ENCODE assay signal across 4 cellular contexts in the genomic region with DNA sequence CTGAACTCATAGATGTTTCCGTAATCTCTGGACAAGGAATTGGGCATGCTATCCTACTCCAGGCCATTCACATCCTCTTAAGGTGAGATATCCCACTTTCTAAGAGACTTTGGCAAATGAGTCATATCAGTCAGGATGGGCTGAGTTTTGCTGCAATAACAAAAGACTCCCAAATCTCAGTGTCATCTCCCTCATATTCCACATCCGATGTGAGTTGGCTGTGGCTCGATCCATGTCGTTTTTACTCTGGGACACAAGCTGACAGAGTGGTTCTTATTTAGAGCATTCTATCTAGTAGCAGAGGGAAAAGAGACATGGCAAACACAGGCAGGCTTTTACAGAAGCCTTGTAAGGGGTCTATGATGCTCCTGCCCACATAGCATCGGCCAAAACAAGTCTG. TPM values are rescaled to one million over a fixed set of nuclear protein-coding genes. Genes with fewer than 3 reads are reported as not detected.
"Had no signal": no experiment of that assay in that cellular context is flagged by ENCODE, and none has a peak within 500 bp of the region (broad histone marks: within the 10 kb centered on the region; RNA-seq: fewer than 3 reads in every experiment).

No MANE protein-coding gene starts in this region.

RNA-seq across cellular contexts. Expression of gene GPAT2, which starts 28.5 kb away (rescaled TPM):
- total RNA-seq: osteocyte, progenitor cell of endocrine pancreas, smooth muscle cell had no signal
- polyA plus RNA-seq: neural cell had no signal
